8 cellular contexts compared by ENCODE assay signal in genomic region chr11:110173775-110174644, GRCh38.
DNase-seq lines count a peak whose midpoint lies in the region; ATAC-seq lines count a peak whose summit lies in the region.

No MANE protein-coding gene starts in this region.

- peak overlapping the region; percentile 10 for H3K9ac ChIP-seq in HUES6 (ENCODE audit: low read length)

- DNase-seq in AG08396 (ENCODE audit: low spot score): peak; percentile 57
- peak; percentile 9 to 39 (median 12) for DNase-seq in activated CD4-positive, CD25-positive, alpha-beta regulatory T cell (lab: John Stamatoyannopoulos, UW)
- DNase-seq in central memory CD8-positive, alpha-beta T cell (ENCODE audit: low spot score in 2 of 2): peak; percentile 21 to 42
- peak; percentile 44 for DNase-seq in kidney glomerular epithelial cell (lab: John Stamatoyannopoulos, UW)
- peak; percentile 19 for DNase-seq in stimulated activated CD4-positive, alpha-beta T cell treated with anti-CD3 and anti-CD28 coated beads, Interleukin-2, amount 100 ng/mL, for 4 hours (ENCODE audit: low read depth)

- no peak overlapping the region for H3K27ac ChIP-seq in HUES6 (ENCODE audit: low read depth, low read length)

- H3K4me3 ChIP-seq in HUES6 (ENCODE audit: low read depth, low read length): peak overlapping the region; percentile 5; the same call in 1 of the 2 replicates

- H3K4me3 Mint-ChIP-seq in central memory CD8-positive, alpha-beta T cell: peak overlapping the region; percentile 25

- no peaks in the 10 kb centered on the region for H3K27me3 ChIP-seq in HUES6 (ENCODE audit: control insufficient read depth, insufficient read depth, low read length)

- H3K27me3 Mint-ChIP-seq in central memory CD8-positive, alpha-beta T cell: peaks cover 11% of the 10 kb centered on the region

- H3K9me3 Mint-ChIP-seq in central memory CD8-positive, alpha-beta T cell: no peaks in the 10 kb centered on the region

- no peaks in the 10 kb centered on the region for H3K36me3 Mint-ChIP-seq in central memory CD8-positive, alpha-beta T cell (ENCODE audit: insufficient read depth)

- no peak overlapping the region for H3K27ac Mint-ChIP-seq in central memory CD8-positive, alpha-beta T cell (ENCODE audit: low read depth)

- peak; percentile 58 for ATAC-seq in GM19035 (IDR thresholded peaks at IDR 0.05; ENCODE audit: unreplicated experiment)
- ATAC-seq in central memory CD8-positive, alpha-beta T cell (replicated peaks; ENCODE audit: extremely low read depth, poor library complexity, severe bottlenecking): peak; percentile 70
- no peak for ATAC-seq in GM19455 (IDR thresholded peaks at IDR 0.05; ENCODE audit: unreplicated experiment)

- peaks cover 47% of the 10 kb centered on the region for H3K4me1 ChIP-seq in HUES6 (ENCODE audit: control insufficient read depth, insufficient read depth, low read length)

- H3K36me3 ChIP-seq in HUES6 (ENCODE audit: control insufficient read depth, insufficient read depth, low read length): no peaks in the 10 kb centered on the region

- peaks cover 7% of the 10 kb centered on the region for H3K4me1 Mint-ChIP-seq in central memory CD8-positive, alpha-beta T cell

- no peaks in the 10 kb centered on the region for H3K9me3 ChIP-seq in HUES6 (ENCODE audit: control insufficient read depth, insufficient read depth, low read depth, low read length)
